In the genomic region with DNA sequence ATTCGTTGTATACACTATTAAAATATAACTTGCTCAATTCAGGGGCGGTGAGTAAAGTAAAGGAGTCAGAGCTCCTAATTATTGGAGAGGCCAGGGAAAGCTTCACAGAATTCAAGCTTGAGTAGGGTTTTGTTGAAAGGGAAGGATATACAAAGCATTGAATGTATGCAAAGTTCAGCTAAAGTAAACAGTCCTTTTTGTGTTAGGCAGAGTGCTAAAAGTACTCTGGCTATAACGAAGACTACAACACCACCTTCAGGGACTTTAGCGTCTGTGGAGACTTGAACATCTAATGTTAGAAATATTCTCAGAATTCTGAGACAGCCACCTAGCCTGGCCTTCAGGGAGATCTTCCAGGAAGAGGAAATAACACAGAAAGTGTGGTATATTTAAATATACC, we compare ENCODE assay signal across 8 cellular contexts. TPM values are rescaled to one million over a fixed set of nuclear protein-coding genes. Genes with fewer than 3 reads are reported as not detected.
A peak's percentile ranks its signal among the peaks of the same experiment; 100 is the strongest.
DNase-seq lines count a peak whose midpoint lies in the region; ATAC-seq lines count a peak whose summit lies in the region.

No MANE protein-coding gene starts in this region.

- peak overlapping the region; percentile 92 for H3K4me3 Mint-ChIP-seq in activated naive CD8-positive, alpha-beta T cell
- H3K4me3 Mint-ChIP-seq in memory B cell = peak overlapping the region; percentile 88

- ATAC-seq in memory B cell (ENCODE audit: low read depth) = peak; percentile 9
- ATAC-seq in HG03520 (IDR thresholded peaks at IDR 0.05; ENCODE audit: unreplicated experiment) = no peak
- ATAC-seq in GM21515 (IDR thresholded peaks at IDR 0.05; ENCODE audit: unreplicated experiment) = no peak

- H3K4me1 Mint-ChIP-seq in activated naive CD8-positive, alpha-beta T cell (ENCODE audit: low read depth) = peaks cover 12% of the 10 kb centered on the region
- H3K4me1 Mint-ChIP-seq in memory B cell = peaks cover 15% of the 10 kb centered on the region

- H3K9me3 Mint-ChIP-seq in activated naive CD8-positive, alpha-beta T cell (ENCODE audit: low read depth) = no peaks in the 10 kb centered on the region
- H3K9me3 Mint-ChIP-seq in memory B cell = no peaks in the 10 kb centered on the region

- in situ Hi-C loops in Caki2 (cut with HindIII; ENCODE audit: low pct_unique_long_range_greater_than_20kb, low sequenced_read_pairs) (no loop called here), KBM-7 (cut with MboI; ENCODE audit: low pct_unique_long_range_greater_than_20kb, low sequenced_read_pairs) (no loop called here)

- H3K27ac Mint-ChIP-seq in activated naive CD8-positive, alpha-beta T cell = no peak overlapping the region
- H3K27ac Mint-ChIP-seq in memory B cell = peak overlapping the region; percentile 56

- H3K27me3 Mint-ChIP-seq in activated naive CD8-positive, alpha-beta T cell = no peaks in the 10 kb centered on the region
- no peaks in the 10 kb centered on the region for H3K27me3 Mint-ChIP-seq in memory B cell

- DNase-seq in Caki2 (ENCODE audit: low read depth) (peak; percentile 15), KBM-7 (peak; percentile 38), memory B cell (ENCODE audit: low spot score in 2 of 2) (no peak), Ammon's horn (ENCODE audit: low spot score) (no peak), NCI-H446 treated with DMSO at 0.1 percent for 48 hours (lab: John Stamatoyannopoulos, UW) (no peak)

- no peaks in the 10 kb centered on the region for H3K36me3 Mint-ChIP-seq in activated naive CD8-positive, alpha-beta T cell
- peaks cover 5% of the 10 kb centered on the region for H3K36me3 Mint-ChIP-seq in memory B cell

RNA-seq across cellular contexts. Expression of a gene that starts 1.1 kb away (rescaled TPM):
- not detected in 2 replicates for total RNA-seq in Caki2 (2014; rRNA removed; shearing (Covaris generic); ENCODE audit: low replicate concordance)

RNA-seq across cellular contexts. Expression of a gene that starts 8.7 kb away (rescaled TPM):
- total RNA-seq in Caki2 (2014; rRNA removed; shearing (Covaris generic); ENCODE audit: low replicate concordance) = 4.8 and 11.1 TPM in 2 replicates

RNA-seq across cellular contexts. Expression of a gene that starts 29.4 kb away (rescaled TPM):
- total RNA-seq in Caki2 (2014; rRNA removed; shearing (Covaris generic); ENCODE audit: low replicate concordance) = 18.7 and 32.8 TPM in 2 replicates

RNA-seq across cellular contexts. Expression of a gene that starts 32.6 kb away (rescaled TPM):
- 1.6 and 2.7 TPM in 2 replicates for total RNA-seq in Caki2 (2014; rRNA removed; shearing (Covaris generic); ENCODE audit: low replicate concordance)

Comparison
In these comparisons a context has a peak if more than half of its experiments do, and no peak if none do; other contexts are left out.
1. DNase-seq: peak in Caki2 (single experiment) and KBM-7 (single experiment); none in memory B cell (0 of 2), Ammon's horn (single experiment) and NCI-H446 treated with DMSO at 0.1 percent for 48 hours (single experiment).